In genomic region chr5:115788440-115788839, GRCh38 we compare ENCODE assay signal across 34 cellular contexts. TPM values are rescaled to one million over a fixed set of nuclear protein-coding genes. Genes with fewer than 3 reads are reported as not detected.
"Had no signal": no experiment of that assay in that cellular context is flagged by ENCODE, and none has a peak within 500 bp of the region (broad histone marks: within the 10 kb centered on the region; RNA-seq: fewer than 3 reads in every experiment).

No MANE protein-coding gene starts in this region.

- FAIRE-seq: astrocyte, colon, TTC549 had no signal

- H3K27me3 ChIP-seq: adrenal gland, body of pancreas, brain microvascular endothelial cell, breast epithelium had no signal

- H3K4me3 ChIP-seq: adrenal gland, body of pancreas, breast epithelium had no signal

- ATAC-seq: activated CD8-positive, alpha-beta T cell treated with anti-CD3 and anti-CD28 coated beads for 36 hours; activated naive CD4-positive, alpha-beta T cell treated with anti-CD3 and anti-CD28 coated beads, Interleukin-2, amount 50 U/mL, for 72 hours; activated T-cell treated with anti-CD3 and anti-CD28 coated beads, Interleukin-2, amount 50 U/mL, for 4 hours; activated T-cell treated with anti-CD3 and anti-CD28 coated beads, Interleukin-2, amount 50 U/mL, for 72 hours; activated T-helper 17 cell treated with anti-CD3 and anti-CD28 coated beads, Interleukin-2, amount 50 U/mL, for 72 hours; body of pancreas had no signal

- DNase-seq: activated B cell treated with CpG ODN at 0.5 μM for 24 hours; activated CD4-positive, alpha-beta memory T cell treated with anti-CD3 and anti-CD28 coated beads for 36 hours; activated CD4-positive, alpha-beta T cell treated with anti-CD3 and anti-CD28 coated beads for 4 hours; activated CD4-positive, alpha-beta T cell treated with anti-CD3 and anti-CD28 coated beads, Interleukin-2, amount 10 ng/mL, durations not matched to agents 24 days and 14 days; activated CD4-positive, alpha-beta T cell treated with anti-CD3 and anti-CD28 coated beads, Interleukin-2, amount 50 U/mL, for 1 hour; activated CD4-positive, alpha-beta T cell treated with anti-CD3 and anti-CD28 coated beads, Interleukin-2, amount 50 U/mL, for 4 hours; activated CD4-positive, CD25-positive, alpha-beta regulatory T cell treated with anti-CD3 and anti-CD28 coated beads, Interleukin-2, amount 50 U/mL, for 72 hours; activated CD8-positive, alpha-beta memory T cell treated with anti-CD3 and anti-CD28 coated beads, Interleukin-2, amount 50 U/mL, for 4 hours; activated CD8-positive, alpha-beta T cell treated with anti-CD3 and anti-CD28 coated beads for 36 hours; activated effector memory CD4-positive, alpha-beta T cell treated with anti-CD3 and anti-CD28 coated beads, Interleukin-2, amount 50 U/mL, for 16 hours; activated gamma-delta T cell treated with Interleukin-2 at 50 U/mL for 16 hours; activated naive CD4-positive, alpha-beta T cell; activated naive CD4-positive, alpha-beta T cell treated with anti-CD3 and anti-CD28 coated beads for 36 hours; activated naive CD4-positive, alpha-beta T cell treated with anti-CD3 and anti-CD28 coated beads, Interleukin-2, amount 50 U/mL, for 16 hours; activated naive CD8-positive, alpha-beta T cell treated with anti-CD3 and anti-CD28 coated beads for 36 hours; activated T-cell treated with anti-CD3 and anti-CD28 coated beads for 4 hours; activated T-cell treated with anti-CD3 and anti-CD28 coated beads, Interleukin-2, amount 50 U/mL, for 1 hour; activated T-cell treated with anti-CD3 and anti-CD28 coated beads, Interleukin-2, amount 50 U/mL, for 4 hours; activated T-cell treated with anti-CD3 and anti-CD28 coated beads, Interleukin-2, amount 50 U/mL, for 72 hours; adrenal gland; amniotic stem cell; aorta; body of pancreas; brain microvascular endothelial cell; central memory CD4-positive, alpha-beta T cell; T-helper 2 cell; T-helper 9 cell had no signal

- H3K36me3 ChIP-seq: adrenal gland, brain microvascular endothelial cell, breast epithelium had no signal

- H3K9me3 ChIP-seq: adrenal gland, body of pancreas, breast epithelium had no signal

- H3K4me1 ChIP-seq: adrenal gland, body of pancreas, breast epithelium had no signal

- H3K27ac ChIP-seq: adrenal gland, body of pancreas, brain microvascular endothelial cell, breast epithelium, VCaP had no signal

RNA-seq across cellular contexts. Expression of gene CDO1, which starts 28.0 kb away (rescaled TPM):
- total RNA-seq: activated B cell treated with CpG ODN at 0.5 μM for 24 hours; activated T-helper 17 cell treated with anti-CD3 and anti-CD28 coated beads, Interleukin-2, amount 50 U/mL, for 72 hours had no signal
